Comparison of ENCODE assay signal across 20 cellular contexts in the genomic region with DNA sequence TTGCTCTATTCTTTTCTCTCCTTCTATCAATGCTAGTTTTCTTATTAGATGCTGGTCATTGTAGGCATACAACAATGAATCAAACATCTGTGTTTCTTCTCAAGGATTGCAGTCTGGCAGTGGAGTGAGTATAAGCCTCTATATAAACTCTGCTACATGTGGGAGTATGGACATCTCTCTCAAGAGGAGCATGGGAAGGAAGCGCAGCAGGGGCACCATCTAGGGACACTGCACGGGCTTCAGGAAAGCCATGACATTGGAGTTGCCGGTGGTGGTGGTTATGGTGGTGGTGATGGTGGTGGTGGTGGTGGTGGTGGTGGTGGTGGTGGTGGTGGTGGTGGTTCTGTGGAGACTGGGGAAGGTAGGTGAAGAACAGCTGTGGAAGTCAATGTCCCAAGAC.
DNase-seq lines count a peak whose midpoint lies in the region; ATAC-seq and TF ChIP-seq lines count a peak whose summit lies in the region.
"Had no signal": no experiment of that assay in that cellular context is flagged by ENCODE, and none has a peak within 500 bp of the region (broad histone marks: within the 10 kb centered on the region; RNA-seq: fewer than 3 reads in every experiment).

No MANE protein-coding gene starts in this region.

- H3K9me3 ChIP-seq in body of pancreas = no peaks in the 10 kb centered on the region
- H3K9me3 ChIP-seq: neutrophil had no signal

- TF ChIP-seq CTCF in body of pancreas (IDR thresholded peaks at IDR 0.05) (peak in 3 of 7 experiments; percentile 33 to 66 (median 41)), dorsolateral prefrontal cortex (IDR thresholded peaks at IDR 0.05 in 54 of 56, conservative IDR thresholded peaks at IDR 0.05 in 2 of 56; ENCODE audit: low read depth in 1 of 56, partially characterized antibody in 56 of 56) (no peak)

- no peaks in the 10 kb centered on the region for H3K9me3 Mint-ChIP-seq in activated T-cell treated with anti-CD3 and anti-CD28 coated beads, Interleukin-2, amount 50 U/mL, for 24 hours
- H3K9me3 Mint-ChIP-seq: activated B cell treated with CpG ODN at 0.5 μM for 24 hours; activated CD8-positive, alpha-beta T cell treated with anti-CD3 and anti-CD28 coated beads for 36 hours; CD4-positive, alpha-beta memory T cell; T-helper 1 cell treated with Interleukin-12 subunit alpha and Interleukin-12 subunit beta and Interleukin-4 antibody, amounts not matched to agents 30 μg/mL and 1 μg/mL, for 36 hours had no signal

- H3K27ac ChIP-seq in body of pancreas = no peak overlapping the region
- H3K27ac ChIP-seq in dorsolateral prefrontal cortex = peak overlapping the region in 1 of 59 donors; percentile 84
- H3K27ac ChIP-seq: neutrophil had no signal

- H3K4me1 Mint-ChIP-seq in activated T-cell treated with anti-CD3 and anti-CD28 coated beads, Interleukin-2, amount 50 U/mL, for 24 hours (ENCODE audit: low read depth) = no peaks in the 10 kb centered on the region
- H3K4me1 Mint-ChIP-seq: activated B cell treated with CpG ODN at 0.5 μM for 24 hours; CD4-positive, alpha-beta memory T cell had no signal

- H3K4me3 Mint-ChIP-seq in activated T-cell treated with anti-CD3 and anti-CD28 coated beads, Interleukin-2, amount 50 U/mL, for 24 hours = no peak overlapping the region
- H3K4me3 Mint-ChIP-seq: activated B cell treated with CpG ODN at 0.5 μM for 24 hours; activated CD8-positive, alpha-beta T cell treated with anti-CD3 and anti-CD28 coated beads for 36 hours; CD4-positive, alpha-beta memory T cell; T-helper 1 cell treated with Interleukin-12 subunit alpha and Interleukin-12 subunit beta and Interleukin-4 antibody, amounts not matched to agents 30 μg/mL and 1 μg/mL, for 36 hours had no signal

- H3K27ac Mint-ChIP-seq in activated T-cell treated with anti-CD3 and anti-CD28 coated beads, Interleukin-2, amount 50 U/mL, for 24 hours = no peak overlapping the region
- H3K27ac Mint-ChIP-seq: activated B cell treated with CpG ODN at 0.5 μM for 24 hours; activated CD8-positive, alpha-beta T cell treated with anti-CD3 and anti-CD28 coated beads for 36 hours; CD4-positive, alpha-beta memory T cell; T-helper 1 cell treated with Interleukin-12 subunit alpha and Interleukin-12 subunit beta and Interleukin-4 antibody, amounts not matched to agents 30 μg/mL and 1 μg/mL, for 36 hours had no signal

- intact Hi-C loops in body of pancreas (cut with DNase I) = loop anchor here (10.0 kb wide), 1 partner anchor 175 kb away; no protein-coding TSS in a partner anchor
- intact Hi-C loops in dorsolateral prefrontal cortex (cut with DNase I) = no loop called here

- H3K27me3 Mint-ChIP-seq in activated T-cell treated with anti-CD3 and anti-CD28 coated beads, Interleukin-2, amount 50 U/mL, for 24 hours = peaks cover 3% of the 10 kb centered on the region

- H3K27me3 ChIP-seq in body of pancreas = no peaks in the 10 kb centered on the region
- H3K27me3 ChIP-seq in dorsolateral prefrontal cortex = peaks cover 0 to 2% (median 0%) of the 10 kb centered on the region in 45 donors
- H3K27me3 ChIP-seq: neutrophil had no signal

- no peaks in the 10 kb centered on the region for H3K36me3 ChIP-seq in body of pancreas (replicated peaks in 1 of 2; ENCODE audit: insufficient read depth in 1 of 2, low read depth in 2 of 2)
- H3K36me3 ChIP-seq: neutrophil had no signal

- 84 to 86% methylated on average over 3 of the region's 3 CpGs for WGBS in body of pancreas, 2 donors

- H3K4me1 ChIP-seq in body of pancreas = peaks cover 12% of the 10 kb centered on the region

- H3K4me3 ChIP-seq in body of pancreas = no peak overlapping the region
- H3K4me3 ChIP-seq in dorsolateral prefrontal cortex = no peak overlapping the region

- ATAC-seq in body of pancreas (no peak), HG03469 (IDR thresholded peaks at IDR 0.05; ENCODE audit: unreplicated experiment) (no peak)
- ATAC-seq: activated CD8-positive, alpha-beta T cell treated with anti-CD3 and anti-CD28 coated beads for 36 hours; Right ventricle myocardium inferior had no signal

- TF ChIP-seq POLR2A in body of pancreas (IDR thresholded peaks at IDR 0.05) = no peak

- peak; percentile 9 for DNase-seq in stimulated activated CD4-positive, alpha-beta T cell treated with anti-CD3 and anti-CD28 coated beads, Interleukin-15, amount 100 ng/mL, for 24 hours
- DNase-seq in stimulated activated CD4-positive, alpha-beta T cell treated with anti-CD3 and anti-CD28 coated beads, Interleukin-2, amount 100 ng/mL, for 48 hours = no peak
- DNase-seq in NCI-H146 treated with DMSO at 0.1 percent for 48 hours (lab: John Stamatoyannopoulos, UW; ENCODE audit: unreplicated experiment) = peak; percentile 11
- DNase-seq in body of pancreas = peak in 3 of 4 donors; percentile 43 to 81 (median 48)
- DNase-seq in HuH-7 (ENCODE audit: low spot score) = no peak
- no peak for DNase-seq in activated T-cell treated with anti-CD3 and anti-CD28 coated beads, Interleukin-2, amount 50 U/mL, for 24 hours
- no peak for DNase-seq in dorsolateral prefrontal cortex
- DNase-seq: activated B cell treated with CpG ODN at 0.5 μM for 24 hours; activated CD8-positive, alpha-beta T cell treated with anti-CD3 and anti-CD28 coated beads for 36 hours; activated naive CD4-positive, alpha-beta T cell treated with anti-CD3 and anti-CD28 coated beads, Interleukin-2, amount 50 U/mL, for 16 hours; activated T-cell treated with anti-CD3 and anti-CD28 coated beads, Interleukin-2, amount 50 U/mL, for 1 hour; aorta; CD4-positive, alpha-beta memory T cell; NCI-H2029; NCI-H510A; stimulated activated CD4-positive, alpha-beta T cell treated with anti-CD3 and anti-CD28 coated beads, Interleukin-12 subunit alpha, Interleukin-12 subunit beta, amount 100 ng/mL, for 4 hours had no signal

- no peaks in the 10 kb centered on the region for H3K36me3 Mint-ChIP-seq in activated T-cell treated with anti-CD3 and anti-CD28 coated beads, Interleukin-2, amount 50 U/mL, for 24 hours (ENCODE audit: low read depth)
- H3K36me3 Mint-ChIP-seq: CD4-positive, alpha-beta memory T cell had no signal

Comparison
In these comparisons a context has a peak if more than half of its experiments do, and no peak if none do; other contexts are left out.
1. DNase-seq: peak in stimulated activated CD4-positive, alpha-beta T cell treated with anti-CD3 and anti-CD28 coated beads, Interleukin-15, amount 100 ng/mL, for 24 hours (single experiment), NCI-H146 treated with DMSO at 0.1 percent for 48 hours (single experiment) and body of pancreas (3 of 4); none in stimulated activated CD4-positive, alpha-beta T cell treated with anti-CD3 and anti-CD28 coated beads, Interleukin-2, amount 100 ng/mL, for 48 hours (0 of 2), HuH-7 (single experiment), activated T-cell treated with anti-CD3 and anti-CD28 coated beads, Interleukin-2, amount 50 U/mL, for 24 hours (single experiment) and dorsolateral prefrontal cortex (0 of 10).